In genomic region chr1:40802078-40803075, GRCh38 we compare ENCODE assay signal across 1 cellular context.
A peak's percentile ranks its signal among the peaks of the same experiment; 100 is the strongest.
TF ChIP-seq lines count a peak whose summit lies in the region.

No MANE protein-coding gene starts in this region.

TF ChIP-seq in K562, 482 proteins besides CTCF, POLR2A, EP300 and RAD21 (continued from another document and continues in another):
- TF ChIP-seq ZNF232 (CRISPR knock-in tag; IDR thresholded peaks at IDR 0.05) (no peak), ZNF184 (CRISPR knock-in tag; IDR thresholded peaks at IDR 0.05) (no peak), ATF4 (CRISPR knock-in tag; IDR thresholded peaks at IDR 0.05) (0 out of 2 replicates have a peak, but pooled peaks have one; percentile 4), ZNF76 (CRISPR knock-in tag; IDR thresholded peaks at IDR 0.05; ENCODE audit: borderline replicate concordance) (no peak), POLR2B (IDR thresholded peaks at IDR 0.05; ENCODE audit: low read depth, partially characterized antibody) (no peak), BMI1 (IDR thresholded peaks at IDR 0.05; ENCODE audit: low read length) (no peak), FIP1L1 (IDR thresholded peaks at IDR 0.05; ENCODE audit: low read depth, low read length, poor library complexity, severe bottlenecking) (no peak), ZNF561 (CRISPR knock-in tag; conservative IDR thresholded peaks at IDR 0.05) (no peak), HOXB6 (CRISPR knock-in tag; IDR thresholded peaks at IDR 0.05; ENCODE audit: borderline replicate concordance) (no peak), CBFA2T2 (conservative IDR thresholded peaks at IDR 0.05) (no peak), WHSC1 (IDR thresholded peaks at IDR 0.05; ENCODE audit: low read length) (no peak), ZNF121 (CRISPR knock-in tag; conservative IDR thresholded peaks at IDR 0.05) (no peak), ARID3B (CRISPR knock-in tag; IDR thresholded peaks at IDR 0.05; ENCODE audit: borderline replicate concordance) (no peak), MTF1 (CRISPR knock-in tag; IDR thresholded peaks at IDR 0.05; ENCODE audit: borderline replicate concordance) (no peak), ZNF696 (CRISPR knock-in tag; conservative IDR thresholded peaks at IDR 0.05) (no peak), RBBP5 (IDR thresholded peaks at IDR 0.05; ENCODE audit: borderline replicate concordance, insufficient read depth, low read length, poor library complexity, severe bottlenecking) (no peak), SREBF2 (CRISPR knock-in tag; IDR thresholded peaks at IDR 0.05) (0 out of 2 replicates have a peak, but pooled peaks have one; percentile 38), ZNF584 (CRISPR knock-in tag; IDR thresholded peaks at IDR 0.05; ENCODE audit: low read depth) (no peak), SLC30A9 (CRISPR knock-in tag; IDR thresholded peaks at IDR 0.05) (no peak), ESRRB (CRISPR knock-in tag; IDR thresholded peaks at IDR 0.05; ENCODE audit: borderline replicate concordance) (no peak), COPS2 (conservative IDR thresholded peaks at IDR 0.05) (no peak), ZNF75A (CRISPR knock-in tag; IDR thresholded peaks at IDR 0.05) (no peak), DMBX1 (CRISPR knock-in tag; IDR thresholded peaks at IDR 0.05; ENCODE audit: borderline replicate concordance) (peak; percentile 49; the same call in 1 of the 2 replicates), NR2C2 (CRISPR knock-in tag; IDR thresholded peaks at IDR 0.05) (no peak), NR2C2 (tag; IDR thresholded peaks at IDR 0.05) (no peak), ATF2 (CRISPR knock-in tag; IDR thresholded peaks at IDR 0.05) (no peak), ZNF785 (CRISPR knock-in tag; IDR thresholded peaks at IDR 0.05) (no peak), TAF7 (tag; IDR thresholded peaks at IDR 0.05) (no peak), FOXP1 (CRISPR knock-in tag; IDR thresholded peaks at IDR 0.05) (no peak), PURB (CRISPR knock-in tag; IDR thresholded peaks at IDR 0.05; ENCODE audit: low read depth) (no peak), TAL1 (IDR thresholded peaks at IDR 0.05) (no peak), SRF (CRISPR knock-in tag; IDR thresholded peaks at IDR 0.05) (no peak; a peak in 1 of 4 replicates), PHB (CRISPR knock-in tag; IDR thresholded peaks at IDR 0.05) (0 out of 2 replicates have a peak, but pooled peaks have one; percentile 18), ARID2 (IDR thresholded peaks at IDR 0.05) (no peak; the same call in 1 of the 2 replicates), ZNF583 (CRISPR knock-in tag; IDR thresholded peaks at IDR 0.05) (no peak; the same call in 1 of the 2 replicates), LARP7 (IDR thresholded peaks at IDR 0.05) (peak; percentile 85; the same call in 1 of the 2 replicates), FOXA3 (CRISPR knock-in tag; conservative IDR thresholded peaks at IDR 0.05 in 1 of 2, IDR thresholded peaks at IDR 0.05 in 1 of 2) (no peak), ZNF212 (CRISPR knock-in tag; IDR thresholded peaks at IDR 0.05) (no peak), CTCFL (IDR thresholded peaks at IDR 0.05; ENCODE audit: borderline replicate concordance, insufficient read depth, low read depth, low read length, poor library complexity, severe bottlenecking) (no peak), RFX7 (CRISPR knock-in tag; IDR thresholded peaks at IDR 0.05) (no peak), TOE1 (IDR thresholded peaks at IDR 0.05; ENCODE audit: borderline replicate concordance) (no peak), TOE1 (CRISPR knock-in tag; IDR thresholded peaks at IDR 0.05; ENCODE audit: borderline replicate concordance, low read depth) (no peak), HNRNPL (IDR thresholded peaks at IDR 0.05; ENCODE audit: low read depth, low read length) (no peak), XRCC5 (IDR thresholded peaks at IDR 0.05; ENCODE audit: low read depth, low read length) (no peak), FOXA1 (IDR thresholded peaks at IDR 0.05; ENCODE audit: borderline replicate concordance) (no peak), POLR3G (IDR thresholded peaks at IDR 0.05; ENCODE audit: extremely low read depth, insufficient read length, insufficient replicate concordance) (no peak), ZNF277 (CRISPR knock-in tag; IDR thresholded peaks at IDR 0.05; ENCODE audit: borderline replicate concordance) (no peak), ZSCAN29 (IDR thresholded peaks at IDR 0.05) (no peak), ZNF133 (CRISPR knock-in tag; IDR thresholded peaks at IDR 0.05) (no peak), NFIX (CRISPR knock-in tag; IDR thresholded peaks at IDR 0.05; ENCODE audit: low read depth) (no peak), MYC (IDR thresholded peaks at IDR 0.05; ENCODE audit: low read depth, low read length) (peak; percentile 22; the same call in 1 of the 2 replicates), MYC (CRISPR knock-in tag; IDR thresholded peaks at IDR 0.05; ENCODE audit: borderline replicate concordance, low read depth) (no peak), ILF3 (IDR thresholded peaks at IDR 0.05; ENCODE audit: borderline replicate concordance) (no peak), PCBP1 (IDR thresholded peaks at IDR 0.05; ENCODE audit: low read depth, low read length, poor library complexity, severe bottlenecking) (no peak), SOX6 (IDR thresholded peaks at IDR 0.05) (peak; percentile 68)
- TF ChIP-seq, protein P1, sequence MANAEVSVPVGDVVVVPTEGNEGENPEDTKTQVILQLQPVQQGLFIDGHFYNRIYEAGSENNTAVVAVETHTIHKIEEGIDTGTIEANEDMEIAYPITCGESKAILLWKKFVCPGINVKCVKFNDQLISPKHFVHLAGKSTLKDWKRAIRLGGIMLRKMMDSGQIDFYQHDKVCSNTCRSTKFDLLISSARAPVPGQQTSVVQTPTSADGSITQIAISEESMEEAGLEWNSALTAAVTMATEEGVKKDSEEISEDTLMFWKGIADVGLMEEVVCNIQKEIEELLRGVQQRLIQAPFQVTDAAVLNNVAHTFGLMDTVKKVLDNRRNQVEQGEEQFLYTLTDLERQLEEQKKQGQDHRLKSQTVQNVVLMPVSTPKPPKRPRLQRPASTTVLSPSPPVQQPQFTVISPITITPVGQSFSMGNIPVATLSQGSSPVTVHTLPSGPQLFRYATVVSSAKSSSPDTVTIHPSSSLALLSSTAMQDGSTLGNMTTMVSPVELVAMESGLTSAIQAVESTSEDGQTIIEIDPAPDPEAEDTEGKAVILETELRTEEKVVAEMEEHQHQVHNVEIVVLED (CRISPR knock-in tag; IDR thresholded peaks at IDR 0.05), result no peak
- TF ChIP-seq, protein P2, sequence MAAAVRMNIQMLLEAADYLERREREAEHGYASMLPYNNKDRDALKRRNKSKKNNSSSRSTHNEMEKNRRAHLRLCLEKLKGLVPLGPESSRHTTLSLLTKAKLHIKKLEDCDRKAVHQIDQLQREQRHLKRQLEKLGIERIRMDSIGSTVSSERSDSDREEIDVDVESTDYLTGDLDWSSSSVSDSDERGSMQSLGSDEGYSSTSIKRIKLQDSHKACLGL (CRISPR knock-in tag; IDR thresholded peaks at IDR 0.05; ENCODE audit: borderline replicate concordance, poor library complexity, severe bottlenecking), result no peak
- TF ChIP-seq, protein P3, sequence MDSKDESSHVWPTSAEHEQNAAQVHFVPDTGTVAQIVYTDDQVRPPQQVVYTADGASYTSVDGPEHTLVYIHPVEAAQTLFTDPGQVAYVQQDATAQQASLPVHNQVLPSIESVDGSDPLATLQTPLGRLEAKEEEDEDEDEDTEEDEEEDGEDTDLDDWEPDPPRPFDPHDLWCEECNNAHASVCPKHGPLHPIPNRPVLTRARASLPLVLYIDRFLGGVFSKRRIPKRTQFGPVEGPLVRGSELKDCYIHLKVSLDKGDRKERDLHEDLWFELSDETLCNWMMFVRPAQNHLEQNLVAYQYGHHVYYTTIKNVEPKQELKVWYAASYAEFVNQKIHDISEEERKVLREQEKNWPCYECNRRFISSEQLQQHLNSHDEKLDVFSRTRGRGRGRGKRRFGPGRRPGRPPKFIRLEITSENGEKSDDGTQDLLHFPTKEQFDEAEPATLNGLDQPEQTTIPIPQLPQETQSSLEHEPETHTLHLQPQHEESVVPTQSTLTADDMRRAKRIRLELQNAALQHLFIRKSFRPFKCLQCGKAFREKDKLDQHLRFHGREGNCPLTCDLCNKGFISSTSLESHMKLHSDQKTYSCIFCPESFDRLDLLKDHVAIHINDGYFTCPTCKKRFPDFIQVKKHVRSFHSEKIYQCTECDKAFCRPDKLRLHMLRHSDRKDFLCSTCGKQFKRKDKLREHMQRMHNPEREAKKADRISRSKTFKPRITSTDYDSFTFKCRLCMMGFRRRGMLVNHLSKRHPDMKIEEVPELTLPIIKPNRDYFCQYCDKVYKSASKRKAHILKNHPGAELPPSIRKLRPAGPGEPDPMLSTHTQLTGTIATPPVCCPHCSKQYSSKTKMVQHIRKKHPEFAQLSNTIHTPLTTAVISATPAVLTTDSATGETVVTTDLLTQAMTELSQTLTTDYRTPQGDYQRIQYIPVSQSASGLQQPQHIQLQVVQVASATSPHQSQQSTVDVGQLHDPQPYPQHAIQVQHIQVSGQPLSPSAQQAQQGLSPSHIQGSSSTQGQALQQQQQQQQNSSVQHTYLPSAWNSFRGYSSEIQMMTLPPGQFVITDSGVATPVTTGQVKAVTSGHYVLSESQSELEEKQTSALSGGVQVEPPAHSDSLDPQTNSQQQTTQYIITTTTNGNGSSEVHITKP (IDR thresholded peaks at IDR 0.05; ENCODE audit: partially characterized antibody), result no peak
- TF ChIP-seq, protein P4, sequence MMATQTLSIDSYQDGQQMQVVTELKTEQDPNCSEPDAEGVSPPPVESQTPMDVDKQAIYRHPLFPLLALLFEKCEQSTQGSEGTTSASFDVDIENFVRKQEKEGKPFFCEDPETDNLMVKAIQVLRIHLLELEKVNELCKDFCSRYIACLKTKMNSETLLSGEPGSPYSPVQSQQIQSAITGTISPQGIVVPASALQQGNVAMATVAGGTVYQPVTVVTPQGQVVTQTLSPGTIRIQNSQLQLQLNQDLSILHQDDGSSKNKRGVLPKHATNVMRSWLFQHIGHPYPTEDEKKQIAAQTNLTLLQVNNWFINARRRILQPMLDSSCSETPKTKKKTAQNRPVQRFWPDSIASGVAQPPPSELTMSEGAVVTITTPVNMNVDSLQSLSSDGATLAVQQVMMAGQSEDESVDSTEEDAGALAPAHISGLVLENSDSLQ (IDR thresholded peaks at IDR 0.05), result no peak
- TF ChIP-seq, protein P5, sequence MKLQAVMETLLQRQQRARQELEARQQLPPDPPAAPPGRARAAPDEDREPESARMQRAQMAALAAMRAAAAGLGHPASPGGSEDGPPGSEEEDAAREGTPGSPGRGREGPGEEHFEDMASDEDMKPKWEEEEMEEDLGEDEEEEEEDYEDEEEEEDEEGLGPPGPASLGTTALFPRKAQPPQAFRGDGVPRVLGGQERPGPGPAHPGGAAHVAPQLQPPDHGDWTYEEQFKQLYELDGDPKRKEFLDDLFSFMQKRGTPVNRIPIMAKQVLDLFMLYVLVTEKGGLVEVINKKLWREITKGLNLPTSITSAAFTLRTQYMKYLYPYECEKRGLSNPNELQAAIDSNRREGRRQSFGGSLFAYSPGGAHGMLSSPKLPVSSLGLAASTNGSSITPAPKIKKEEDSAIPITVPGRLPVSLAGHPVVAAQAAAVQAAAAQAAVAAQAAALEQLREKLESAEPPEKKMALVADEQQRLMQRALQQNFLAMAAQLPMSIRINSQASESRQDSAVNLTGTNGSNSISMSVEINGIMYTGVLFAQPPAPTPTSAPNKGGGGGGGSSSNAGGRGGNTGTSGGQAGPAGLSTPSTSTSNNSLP (IDR thresholded peaks at IDR 0.05; ENCODE audit: borderline replicate concordance, low read depth, low read length), result no peak
